Comparison of ENCODE assay signal across 3 cellular contexts in genomic region chr5:141672856-141673813, GRCh38.
TF ChIP-seq lines count a peak whose summit lies in the region.

No MANE protein-coding gene starts in this region.

TF ChIP-seq in HEK293, 187 proteins besides CTCF, POLR2A, EP300 and RAD21 (continues in another document):
- TF ChIP-seq ZNF10 (tag by site-specific recombination; IDR thresholded peaks at IDR 0.05) (0 out of 2 replicates have a peak, but pooled peaks have one; percentile 35), ZNF654 (tag by site-specific recombination; IDR thresholded peaks at IDR 0.05; ENCODE audit: low read depth) (no peak), PRDM10 (tag by site-specific recombination; IDR thresholded peaks at IDR 0.05) (0 out of 2 replicates have a peak, but pooled peaks have one; percentile 11), EGR2 (tag by site-specific recombination; IDR thresholded peaks at IDR 0.05; ENCODE audit: low read depth) (peak; percentile 80), KLF1 (tag by site-specific recombination; IDR thresholded peaks at IDR 0.05) (peak; percentile 43; the same call in 1 of the 2 replicates), ZNF701 (tag by site-specific recombination; IDR thresholded peaks at IDR 0.05) (no peak), ZNF629 (tag by site-specific recombination; IDR thresholded peaks at IDR 0.05) (0 out of 2 replicates have a peak, but pooled peaks have one; percentile 33), ZNF394 (tag by site-specific recombination; IDR thresholded peaks at IDR 0.05; ENCODE audit: borderline replicate concordance) (peak; percentile 79), SP2 (tag by site-specific recombination; IDR thresholded peaks at IDR 0.05) (peak; percentile 38)
- TF ChIP-seq, protein P1, sequence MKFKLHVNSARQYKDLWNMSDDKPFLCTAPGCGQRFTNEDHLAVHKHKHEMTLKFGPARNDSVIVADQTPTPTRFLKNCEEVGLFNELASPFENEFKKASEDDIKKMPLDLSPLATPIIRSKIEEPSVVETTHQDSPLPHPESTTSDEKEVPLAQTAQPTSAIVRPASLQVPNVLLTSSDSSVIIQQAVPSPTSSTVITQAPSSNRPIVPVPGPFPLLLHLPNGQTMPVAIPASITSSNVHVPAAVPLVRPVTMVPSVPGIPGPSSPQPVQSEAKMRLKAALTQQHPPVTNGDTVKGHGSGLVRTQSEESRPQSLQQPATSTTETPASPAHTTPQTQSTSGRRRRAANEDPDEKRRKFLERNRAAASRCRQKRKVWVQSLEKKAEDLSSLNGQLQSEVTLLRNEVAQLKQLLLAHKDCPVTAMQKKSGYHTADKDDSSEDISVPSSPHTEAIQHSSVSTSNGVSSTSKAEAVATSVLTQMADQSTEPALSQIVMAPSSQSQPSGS (tag by site-specific recombination; IDR thresholded peaks at IDR 0.05; ENCODE audit: low read depth): 0 out of 2 replicates have a peak, but pooled peaks have one; percentile 13

TF ChIP-seq in H1, 55 proteins besides CTCF, POLR2A, EP300 and RAD21:
- TF ChIP-seq TAF1 (IDR thresholded peaks at IDR 0.05; ENCODE audit: low read depth, low read length) (no peak), JUND (IDR thresholded peaks at IDR 0.05; ENCODE audit: low read length) (no peak), RBBP5 (IDR thresholded peaks at IDR 0.05; ENCODE audit: borderline replicate concordance, low read depth, low read length) (no peak), RFX5 (IDR thresholded peaks at IDR 0.05; ENCODE audit: borderline replicate concordance, low read depth, low read length) (no peak), RNF2 (IDR thresholded peaks at IDR 0.05; ENCODE audit: borderline replicate concordance, low read depth, low read length, missing control alignments, poor library complexity, severe bottlenecking) (no peak)
TF ChIP-seq in H1: peak in this region for 0.

TF ChIP-seq in neural cell, 6 proteins besides CTCF, POLR2A, EP300 and RAD21:
- TF ChIP-seq POLR2AphosphoS5 (IDR thresholded peaks at IDR 0.05) (no peak), EZH2 (IDR thresholded peaks at IDR 0.05; ENCODE audit: borderline replicate concordance, insufficient read depth, low read length, poor library complexity, severe bottlenecking) (no peak), MXI1 (conservative IDR thresholded peaks at IDR 0.05; ENCODE audit: poor library complexity, severe bottlenecking) (no peak)
- TF ChIP-seq, protein P2, sequence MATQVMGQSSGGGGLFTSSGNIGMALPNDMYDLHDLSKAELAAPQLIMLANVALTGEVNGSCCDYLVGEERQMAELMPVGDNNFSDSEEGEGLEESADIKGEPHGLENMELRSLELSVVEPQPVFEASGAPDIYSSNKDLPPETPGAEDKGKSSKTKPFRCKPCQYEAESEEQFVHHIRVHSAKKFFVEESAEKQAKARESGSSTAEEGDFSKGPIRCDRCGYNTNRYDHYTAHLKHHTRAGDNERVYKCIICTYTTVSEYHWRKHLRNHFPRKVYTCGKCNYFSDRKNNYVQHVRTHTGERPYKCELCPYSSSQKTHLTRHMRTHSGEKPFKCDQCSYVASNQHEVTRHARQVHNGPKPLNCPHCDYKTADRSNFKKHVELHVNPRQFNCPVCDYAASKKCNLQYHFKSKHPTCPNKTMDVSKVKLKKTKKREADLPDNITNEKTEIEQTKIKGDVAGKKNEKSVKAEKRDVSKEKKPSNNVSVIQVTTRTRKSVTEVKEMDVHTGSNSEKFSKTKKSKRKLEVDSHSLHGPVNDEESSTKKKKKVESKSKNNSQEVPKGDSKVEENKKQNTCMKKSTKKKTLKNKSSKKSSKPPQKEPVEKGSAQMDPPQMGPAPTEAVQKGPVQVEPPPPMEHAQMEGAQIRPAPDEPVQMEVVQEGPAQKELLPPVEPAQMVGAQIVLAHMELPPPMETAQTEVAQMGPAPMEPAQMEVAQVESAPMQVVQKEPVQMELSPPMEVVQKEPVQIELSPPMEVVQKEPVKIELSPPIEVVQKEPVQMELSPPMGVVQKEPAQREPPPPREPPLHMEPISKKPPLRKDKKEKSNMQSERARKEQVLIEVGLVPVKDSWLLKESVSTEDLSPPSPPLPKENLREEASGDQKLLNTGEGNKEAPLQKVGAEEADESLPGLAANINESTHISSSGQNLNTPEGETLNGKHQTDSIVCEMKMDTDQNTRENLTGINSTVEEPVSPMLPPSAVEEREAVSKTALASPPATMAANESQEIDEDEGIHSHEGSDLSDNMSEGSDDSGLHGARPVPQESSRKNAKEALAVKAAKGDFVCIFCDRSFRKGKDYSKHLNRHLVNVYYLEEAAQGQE (IDR thresholded peaks at IDR 0.05; ENCODE audit: borderline replicate concordance): no peak
